8 cellular contexts compared by ENCODE assay signal in genomic region chr1:28507247-28507645, GRCh38. TPM values are rescaled to one million over a fixed set of nuclear protein-coding genes. Genes with fewer than 3 reads are reported as not detected.
DNase-seq lines count a peak whose midpoint lies in the region; ATAC-seq, FAIRE-seq and TF ChIP-seq lines count a peak whose summit lies in the region.

No MANE protein-coding gene starts in this region.

- TF ChIP-seq CTCF in GM12878 (IDR thresholded peaks at IDR 0.05 in 2 of 3, conservative IDR thresholded peaks at IDR 0.05 in 1 of 3; ENCODE audit: control insufficient read depth in 2 of 3, extremely low read depth in 1 of 3, insufficient read depth in 1 of 3, low read depth in 3 of 3, low read length in 3 of 3) (no peak), type B pancreatic cell (conservative IDR thresholded peaks at IDR 0.05) (no peak), omental fat pad (IDR thresholded peaks at IDR 0.05) (no peak)

- H3K4me3 ChIP-seq in CD4-positive, CD25-positive, alpha-beta regulatory T cell (ENCODE audit: low read depth, low read length): peak overlapping the region; percentile 91
- peak overlapping the region; percentile 84 for H3K4me3 ChIP-seq in GM12878
- H3K4me3 ChIP-seq in mononuclear cell (ENCODE audit: low read length): peak overlapping the region; percentile 88

- H3K36me3 Mint-ChIP-seq in CD4-positive, CD25-positive, alpha-beta regulatory T cell: peaks cover 30% of the 10 kb centered on the region
- peaks cover 47% of the 10 kb centered on the region for H3K36me3 Mint-ChIP-seq in type B pancreatic cell

- intact Hi-C loops in GM12878 (cut with micrococcal nuclease; ENCODE audit: unreplicated experiment): no loop called here

- TF ChIP-seq POLR2A in GM12878 (IDR thresholded peaks at IDR 0.05; ENCODE audit: low read depth, low read length): no peak; the same call in 1 of the 2 replicates

- H3K9me3 ChIP-seq in CD4-positive, CD25-positive, alpha-beta regulatory T cell (ENCODE audit: control insufficient read depth in 2 of 2, low read length in 2 of 2): no peaks in the 10 kb centered on the region
- H3K9me3 ChIP-seq in GM12878 (replicated peaks; ENCODE audit: control insufficient read depth, insufficient read depth, low read length) (no peaks in the 10 kb centered on the region; the same call in 2 of the 3 replicates), mononuclear cell (ENCODE audit: low read depth, low read length) (no peaks in the 10 kb centered on the region)

- ATAC-seq in CD4-positive, CD25-positive, alpha-beta regulatory T cell (ENCODE audit: low read depth in 2 of 2): no peak
- ATAC-seq in GM12878 (no peak), omental fat pad (ENCODE audit: low FRiP score) (no peak), GM21515 (IDR thresholded peaks at IDR 0.05; ENCODE audit: unreplicated experiment) (no peak)

- peak overlapping the region; percentile 100 for H3K9ac ChIP-seq in GM12878 (ENCODE audit: control insufficient read depth, insufficient read depth, low read length)

- peaks cover 61% of the 10 kb centered on the region for H3K4me1 ChIP-seq in CD4-positive, CD25-positive, alpha-beta regulatory T cell (ENCODE audit: control insufficient read depth, insufficient read depth, low read length, poor library complexity, severe bottlenecking)
- peaks cover 10% of the 10 kb centered on the region for H3K4me1 ChIP-seq in GM12878 (ENCODE audit: control insufficient read depth, insufficient read depth, low read length)
- H3K4me1 ChIP-seq in mononuclear cell (ENCODE audit: insufficient read depth, low read length): peaks cover 61% of the 10 kb centered on the region

- H3K4me3 Mint-ChIP-seq in CD4-positive, CD25-positive, alpha-beta regulatory T cell: peak overlapping the region; percentile 94 to 99 (median 96)
- H3K4me3 Mint-ChIP-seq in type B pancreatic cell: peak overlapping the region; percentile 97

- TF ChIP-seq EP300 in GM12878 (IDR thresholded peaks at IDR 0.05; ENCODE audit: borderline replicate concordance in 1 of 2, control insufficient read depth in 1 of 2, low read depth in 2 of 2, low read length in 2 of 2): no peak

- RAD21 ChIA-PET in GM12878 (lab: Charles Lee; ENCODE audit: unreplicated experiment): interaction anchor here (0.7 to 3.8 kb wide), 4 partner anchors 46 to 139 kb away, joined by 3 to 16 read pairs (median 4); partner anchors contain the start of gene TRNAU1AP

- H3K36me3 ChIP-seq in CD4-positive, CD25-positive, alpha-beta regulatory T cell (ENCODE audit: control insufficient read depth, insufficient read depth, low read length): peaks cover 35% of the 10 kb centered on the region
- H3K36me3 ChIP-seq in GM12878 (ENCODE audit: control insufficient read depth in 2 of 2, insufficient read depth in 2 of 2, low read length in 1 of 2): peaks cover 19 to 33% of the 10 kb centered on the region in 2 experiments

- H2AFZ ChIP-seq in GM12878 (ENCODE audit: control insufficient read depth, low read depth, low read length): no peak overlapping the region

- H3K27me3 Mint-ChIP-seq in CD4-positive, CD25-positive, alpha-beta regulatory T cell: peaks cover 5% of the 10 kb centered on the region
- H3K27me3 Mint-ChIP-seq in type B pancreatic cell: peaks cover 3% of the 10 kb centered on the region

- H3K4me1 Mint-ChIP-seq in CD4-positive, CD25-positive, alpha-beta regulatory T cell: peaks cover 26 to 62% (median 40%) of the 10 kb centered on the region in 4 donors
- H3K4me1 Mint-ChIP-seq in type B pancreatic cell (ENCODE audit: unreplicated experiment): peaks cover 33% of the 10 kb centered on the region

- no peak for FAIRE-seq in GM12878 (lab: Jason Lieb, UNC)

- no peaks in the 10 kb centered on the region for H3K27me3 ChIP-seq in CD4-positive, CD25-positive, alpha-beta regulatory T cell (ENCODE audit: control insufficient read depth, insufficient read depth, low read length)
- H3K27me3 ChIP-seq in GM12878 (replicated peaks in 1 of 2; ENCODE audit: control insufficient read depth in 2 of 2, insufficient read depth in 2 of 2, low read length in 1 of 2): no peaks in the 10 kb centered on the region
- H3K27me3 ChIP-seq in mononuclear cell (ENCODE audit: insufficient read depth, low read length): no peaks in the 10 kb centered on the region

- no peak for TF ChIP-seq RAD21 in GM12878 (IDR thresholded peaks at IDR 0.05; ENCODE audit: insufficient read depth, low read depth, low read length)

- in situ Hi-C loops in GM12878 (cut with MboI): no loop called here

- peaks cover 5% of the 10 kb centered on the region for H4K20me1 ChIP-seq in GM12878 (ENCODE audit: control insufficient read depth, insufficient read depth)

- SMC1A ChIA-PET in GM12878 (lab: Charles Lee; ENCODE audit: uncharacterized antibody, unreplicated experiment): interaction anchor here (0.6 to 4.0 kb wide), 4 partner anchors 73 to 259 kb away, joined by 3 to 28 read pairs (median 5); no protein-coding TSS in a partner anchor

- POLR2A ChIA-PET in GM12878 (lab: Charles Lee): interaction anchor here (0.5 to 8.7 kb wide), 9 partner anchors 9 to 679 kb away, joined by 3 to 81 read pairs (median 5); no protein-coding TSS in a partner anchor

- peak overlapping the region; percentile 90 for H3K27ac ChIP-seq in CD4-positive, CD25-positive, alpha-beta regulatory T cell (ENCODE audit: insufficient read depth, low read length, poor library complexity, severe bottlenecking)
- H3K27ac ChIP-seq in GM12878 (ENCODE audit: control insufficient read depth, insufficient read depth): peak overlapping the region; percentile 94

- peak overlapping the region; percentile 94 for H3K4me2 ChIP-seq in GM12878 (ENCODE audit: control insufficient read depth, insufficient read depth)

- peaks cover 0 to 1% (median 0%) of the 10 kb centered on the region in 7 donors for H3K9me3 Mint-ChIP-seq in CD4-positive, CD25-positive, alpha-beta regulatory T cell
- H3K9me3 Mint-ChIP-seq in type B pancreatic cell: no peaks in the 10 kb centered on the region

- H3K79me2 ChIP-seq in GM12878 (ENCODE audit: control insufficient read depth, insufficient read depth, low read length): peaks cover 58% of the 10 kb centered on the region

- no peak for DNase-seq in CD4-positive, CD25-positive, alpha-beta regulatory T cell
- DNase-seq in LoVo (ENCODE audit: low spot score) (peak; percentile 28), GM12878 (ENCODE audit: low read depth, low spot score) (no peak), type B pancreatic cell (ENCODE audit: extremely low spot score, unreplicated experiment) (no peak), omental fat pad (ENCODE audit: low spot score) (no peak), 8988T (no peak)

- H3K27ac Mint-ChIP-seq in CD4-positive, CD25-positive, alpha-beta regulatory T cell: peak overlapping the region; percentile 98
- H3K27ac Mint-ChIP-seq in type B pancreatic cell: peak overlapping the region; percentile 98

- CTCF ChIA-PET in GM12878 (lab: Yijun Ruan, JAX): interaction anchor here (0.6 to 8.9 kb wide), 4 partner anchors 96 to 258 kb away, joined by 3 to 58 read pairs (median 10); no protein-coding TSS in a partner anchor

- WGBS in GM12878 (ENCODE audit: insufficient coverage, insufficient replicate concordance, low lambda C conversion rate, missing lambda C conversion rate): 2% methylated on average over 11 of the region's 11 CpGs

- no TSS peak for BruUV-seq in GM12878 (replicated peaks; lab: Mats Ljungman, UMichigan)

RNA-seq across cellular contexts. Expression of gene RCC1, which starts 1.4 kb away (rescaled TPM):
- 9.7 TPM for total RNA-seq in CD4-positive, CD25-positive, alpha-beta regulatory T cell
- 10 to 100 TPM in 3 of 4 donors, 1 to 10 TPM in 1; 8.2 to 16.4 (median 12.6) TPM for polyA plus RNA-seq in CD4-positive, CD25-positive, alpha-beta regulatory T cell
- 32.4 and 36.3 TPM in 2 replicates for total RNA-seq in GM12878 (2013; cell fraction: nucleolus; rRNA removed)
- 69.0 and 78.6 TPM in 2 replicates for total RNA-seq in GM12878 (2014; rRNA removed)
- total RNA-seq in GM12878 (2014; rRNA removed; fragmentation: Illumina TruSeq; extraction: Trizol): 66.3 and 71.8 TPM in 2 replicates
- 79.4 and 86.2 TPM in 2 replicates for total RNA-seq in GM12878 (2021)
- 28.7 TPM for polyA plus RNA-seq in GM12878 (2011; ENCODE audit: low read depth)
- polyA plus RNA-seq in GM12878 (2011; rRNA removed): 45.4 and 64.5 TPM in 2 replicates
- polyA plus RNA-seq in GM12878 (2011; cell fraction: cytosol; rRNA removed): 76.0 and 79.8 TPM in 2 replicates
- 62.4 and 81.8 TPM in 2 replicates for polyA plus RNA-seq in GM12878 (2011; cell fraction: nucleus; rRNA removed)
- polyA plus RNA-seq in GM12878 (2012): 35.2 and 39.0 TPM in 2 replicates
- polyA plus RNA-seq in GM12878 (2014; fragmentation: Illumina TruSeq; extraction: Trizol): 69.6 and 99.4 TPM in 2 replicates
- 10 to 100 TPM in 1 of 2 experiments, 1 to 10 TPM in 1; 8.3 to 15.2 TPM for polyA plus RNA-seq in GM12878 (2014; fragmentation: Nextera tagmentation; extraction: Ambion mirVana)
- polyA plus RNA-seq in GM12878 (2014; rRNA removed): 77.5 and 85.3 TPM in 2 replicates
- 10 to 100 TPM; 71.0 to 78.7 TPM for polyA plus RNA-seq in GM12878 (2016; fragmentation: Nextera tagmentation; extraction: Ambion mirVana)
- 80.5 and 117 TPM in 2 replicates for polyA minus RNA-seq in GM12878 (2011; rRNA and poly(A)+ RNA removed)
- 16.3 and 25.6 TPM in 2 replicates for polyA minus RNA-seq in GM12878 (2011; cell fraction: cytosol; rRNA and poly(A)+ RNA removed)
- polyA minus RNA-seq in GM12878 (2011; cell fraction: nucleus; rRNA and poly(A)+ RNA removed): 12.7 and 28.6 TPM in 2 replicates
- 13.0 TPM for total RNA-seq in mononuclear cell
- total RNA-seq in type B pancreatic cell (ENCODE audit: low replicate concordance): 38.8 and 46.5 TPM in 2 replicates
- 10 to 100 TPM; 15.3 to 32.9 (median 22.1) TPM for total RNA-seq in omental fat pad

RNA-seq across cellular contexts. Expression of gene TRNAU1AP, which starts 45.6 kb away (rescaled TPM):
- 29.8 TPM for total RNA-seq in CD4-positive, CD25-positive, alpha-beta regulatory T cell
- polyA plus RNA-seq in CD4-positive, CD25-positive, alpha-beta regulatory T cell: 10 to 100 TPM; 28.9 to 48.2 (median 39.4) TPM
- total RNA-seq in GM12878 (2013; cell fraction: nucleolus; rRNA removed): 99.4 and 101 TPM in 2 replicates
- total RNA-seq in GM12878 (2014; rRNA removed) (24.3 and 28.2 TPM in 2 replicates), GM12878 (2014; rRNA removed; fragmentation: Illumina TruSeq; extraction: Trizol) (26.2 and 29.5 TPM in 2 replicates), GM12878 (2021) (30.8 and 35.6 TPM in 2 replicates), mononuclear cell (20.0 TPM), type B pancreatic cell (ENCODE audit: low replicate concordance) (26.9 and 33.7 TPM in 2 replicates), omental fat pad (10 to 100 TPM; 14.8 to 26.8 (median 21.9) TPM)
- polyA plus RNA-seq in GM12878 (2011; ENCODE audit: low read depth): 16.8 TPM
- polyA plus RNA-seq in GM12878 (2011; rRNA removed) (60.7 and 67.0 TPM in 2 replicates), GM12878 (2014; fragmentation: Illumina TruSeq; extraction: Trizol) (28.5 and 34.3 TPM in 2 replicates), GM12878 (2014; fragmentation: Nextera tagmentation; extraction: Ambion mirVana) (10 to 100 TPM; 53.1 to 53.8 TPM), GM12878 (2014; rRNA removed) (25.8 and 34.3 TPM in 2 replicates), GM12878 (2016; fragmentation: Nextera tagmentation; extraction: Ambion mirVana) (10 to 100 TPM; 28.5 to 32.8 TPM)
- polyA plus RNA-seq in GM12878 (2011; cell fraction: cytosol; rRNA removed): 35.3 and 40.9 TPM in 2 replicates
- 49.4 and 62.4 TPM in 2 replicates for polyA plus RNA-seq in GM12878 (2011; cell fraction: nucleus; rRNA removed)
- 26.9 and 27.2 TPM in 2 replicates for polyA plus RNA-seq in GM12878 (2012)
- polyA minus RNA-seq in GM12878 (2011; rRNA and poly(A)+ RNA removed): 31.7 and 32.2 TPM in 2 replicates
- polyA minus RNA-seq in GM12878 (2011; cell fraction: cytosol; rRNA and poly(A)+ RNA removed): 13.1 and 13.7 TPM in 2 replicates
- polyA minus RNA-seq in GM12878 (2011; cell fraction: nucleus; rRNA and poly(A)+ RNA removed): 18.9 and 26.8 TPM in 2 replicates
